1 cellular context compared by ENCODE assay signal in the genomic region with DNA sequence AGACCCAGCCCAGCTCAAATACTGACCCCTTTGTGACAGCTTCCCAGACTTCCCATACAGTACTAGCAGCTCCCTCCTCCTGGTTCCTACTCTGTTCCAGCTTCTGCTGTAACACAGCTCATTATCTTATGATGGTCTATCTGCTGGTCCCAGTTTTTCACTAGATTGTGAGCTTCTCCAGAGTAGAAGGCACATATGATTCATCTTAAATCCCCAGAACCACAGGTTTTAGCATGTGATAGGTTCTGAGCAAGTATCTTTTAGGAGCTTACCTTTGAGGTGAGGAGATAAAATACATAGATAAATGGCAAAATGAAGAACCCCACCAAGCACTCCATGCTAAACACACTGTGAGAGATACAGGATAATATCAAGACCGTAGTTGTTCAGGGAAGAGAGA.
A peak's percentile ranks its signal among the peaks of the same experiment; 100 is the strongest.
TF ChIP-seq lines count a peak whose summit lies in the region.

No MANE protein-coding gene starts in this region.

TF ChIP-seq in K562, 482 proteins besides CTCF, POLR2A, EP300 and RAD21:
- no peak for TF ChIP-seq MAFK (IDR thresholded peaks at IDR 0.05; ENCODE audit: low read length)
- no peak for TF ChIP-seq ETS2 (tag; IDR thresholded peaks at IDR 0.05; ENCODE audit: borderline replicate concordance, poor library complexity, severe bottlenecking)
- TF ChIP-seq, protein P1, sequence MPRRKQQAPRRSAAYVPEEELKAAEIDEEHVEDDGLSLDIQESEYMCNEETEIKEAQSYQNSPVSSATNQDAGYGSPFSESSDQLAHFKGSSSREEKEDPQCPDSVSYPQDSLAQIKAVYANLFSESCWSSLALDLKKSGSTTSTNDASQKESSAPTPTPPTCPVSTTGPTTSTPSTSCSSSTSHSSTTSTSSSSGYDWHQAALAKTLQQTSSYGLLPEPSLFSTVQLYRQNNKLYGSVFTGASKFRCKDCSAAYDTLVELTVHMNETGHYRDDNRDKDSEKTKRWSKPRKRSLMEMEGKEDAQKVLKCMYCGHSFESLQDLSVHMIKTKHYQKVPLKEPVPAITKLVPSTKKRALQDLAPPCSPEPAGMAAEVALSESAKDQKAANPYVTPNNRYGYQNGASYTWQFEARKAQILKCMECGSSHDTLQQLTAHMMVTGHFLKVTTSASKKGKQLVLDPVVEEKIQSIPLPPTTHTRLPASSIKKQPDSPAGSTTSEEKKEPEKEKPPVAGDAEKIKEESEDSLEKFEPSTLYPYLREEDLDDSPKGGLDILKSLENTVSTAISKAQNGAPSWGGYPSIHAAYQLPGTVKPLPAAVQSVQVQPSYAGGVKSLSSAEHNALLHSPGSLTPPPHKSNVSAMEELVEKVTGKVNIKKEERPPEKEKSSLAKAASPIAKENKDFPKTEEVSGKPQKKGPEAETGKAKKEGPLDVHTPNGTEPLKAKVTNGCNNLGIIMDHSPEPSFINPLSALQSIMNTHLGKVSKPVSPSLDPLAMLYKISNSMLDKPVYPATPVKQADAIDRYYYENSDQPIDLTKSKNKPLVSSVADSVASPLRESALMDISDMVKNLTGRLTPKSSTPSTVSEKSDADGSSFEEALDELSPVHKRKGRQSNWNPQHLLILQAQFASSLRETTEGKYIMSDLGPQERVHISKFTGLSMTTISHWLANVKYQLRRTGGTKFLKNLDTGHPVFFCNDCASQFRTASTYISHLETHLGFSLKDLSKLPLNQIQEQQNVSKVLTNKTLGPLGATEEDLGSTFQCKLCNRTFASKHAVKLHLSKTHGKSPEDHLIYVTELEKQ (CRISPR knock-in tag; IDR thresholded peaks at IDR 0.05) = no peak
- TF ChIP-seq ZNF311 (CRISPR knock-in tag; IDR thresholded peaks at IDR 0.05) = no peak
- TF ChIP-seq SUPT5H (IDR thresholded peaks at IDR 0.05) = no peak
- TF ChIP-seq ZNF282 (CRISPR knock-in tag; IDR thresholded peaks at IDR 0.05) = no peak
- TF ChIP-seq, protein P2, sequence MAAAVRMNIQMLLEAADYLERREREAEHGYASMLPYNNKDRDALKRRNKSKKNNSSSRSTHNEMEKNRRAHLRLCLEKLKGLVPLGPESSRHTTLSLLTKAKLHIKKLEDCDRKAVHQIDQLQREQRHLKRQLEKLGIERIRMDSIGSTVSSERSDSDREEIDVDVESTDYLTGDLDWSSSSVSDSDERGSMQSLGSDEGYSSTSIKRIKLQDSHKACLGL (CRISPR knock-in tag; IDR thresholded peaks at IDR 0.05; ENCODE audit: borderline replicate concordance, poor library complexity, severe bottlenecking) = no peak
- TF ChIP-seq FOXA1 (IDR thresholded peaks at IDR 0.05; ENCODE audit: borderline replicate concordance) = no peak
- TF ChIP-seq CBFA2T3 (IDR thresholded peaks at IDR 0.05) = peak; percentile 63
- TF ChIP-seq TEAD4 (IDR thresholded peaks at IDR 0.05; ENCODE audit: low read length) = peak; percentile 39; the same call in 1 of the 2 replicates
- no peak for TF ChIP-seq TEAD4 (CRISPR knock-in tag; IDR thresholded peaks at IDR 0.05; ENCODE audit: borderline replicate concordance)
- no peak for TF ChIP-seq RBBP5 (IDR thresholded peaks at IDR 0.05; ENCODE audit: borderline replicate concordance, insufficient read depth, low read length, poor library complexity, severe bottlenecking)
- no peak for TF ChIP-seq MCM7 (IDR thresholded peaks at IDR 0.05)
- peak; percentile 78 for TF ChIP-seq FOSL1 (tag; conservative IDR thresholded peaks at IDR 0.05)
- TF ChIP-seq TARDBP (IDR thresholded peaks at IDR 0.05) = no peak
- TF ChIP-seq, protein P3, sequence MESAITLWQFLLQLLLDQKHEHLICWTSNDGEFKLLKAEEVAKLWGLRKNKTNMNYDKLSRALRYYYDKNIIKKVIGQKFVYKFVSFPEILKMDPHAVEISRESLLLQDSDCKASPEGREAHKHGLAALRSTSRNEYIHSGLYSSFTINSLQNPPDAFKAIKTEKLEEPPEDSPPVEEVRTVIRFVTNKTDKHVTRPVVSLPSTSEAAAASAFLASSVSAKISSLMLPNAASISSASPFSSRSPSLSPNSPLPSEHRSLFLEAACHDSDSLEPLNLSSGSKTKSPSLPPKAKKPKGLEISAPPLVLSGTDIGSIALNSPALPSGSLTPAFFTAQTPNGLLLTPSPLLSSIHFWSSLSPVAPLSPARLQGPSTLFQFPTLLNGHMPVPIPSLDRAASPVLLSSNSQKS (CRISPR knock-in tag; IDR thresholded peaks at IDR 0.05) = no peak
- 0 out of 2 replicates have a peak, but pooled peaks have one; percentile 10 for TF ChIP-seq CBFA2T2 (conservative IDR thresholded peaks at IDR 0.05)
- TF ChIP-seq, protein P4, sequence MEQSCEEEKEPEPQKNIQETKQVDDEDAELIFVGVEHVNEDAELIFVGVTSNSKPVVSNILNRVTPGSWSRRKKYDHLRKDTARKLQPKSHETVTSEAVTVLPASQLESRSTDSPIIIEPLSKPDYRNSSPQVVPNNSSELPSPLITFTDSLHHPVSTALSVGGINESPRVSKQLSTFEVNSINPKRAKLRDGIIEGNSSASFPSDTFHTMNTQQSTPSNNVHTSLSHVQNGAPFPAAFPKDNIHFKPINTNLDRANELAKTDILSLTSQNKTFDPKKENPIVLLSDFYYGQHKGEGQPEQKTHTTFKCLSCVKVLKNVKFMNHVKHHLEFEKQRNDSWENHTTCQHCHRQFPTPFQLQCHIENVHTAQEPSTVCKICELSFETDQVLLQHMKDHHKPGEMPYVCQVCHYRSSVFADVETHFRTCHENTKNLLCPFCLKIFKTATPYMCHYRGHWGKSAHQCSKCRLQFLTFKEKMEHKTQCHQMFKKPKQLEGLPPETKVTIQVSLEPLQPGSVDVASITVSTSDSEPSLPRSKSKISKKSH (CRISPR knock-in tag; IDR thresholded peaks at IDR 0.05) = no peak
- no peak for TF ChIP-seq CTBP1 (IDR thresholded peaks at IDR 0.05; ENCODE audit: borderline replicate concordance)
- no peak for TF ChIP-seq KLF13 (tag; IDR thresholded peaks at IDR 0.05; ENCODE audit: borderline replicate concordance, low read depth)
- TF ChIP-seq TAF9B (IDR thresholded peaks at IDR 0.05; ENCODE audit: partially characterized antibody) = no peak
- no peak for TF ChIP-seq MYBL2 (IDR thresholded peaks at IDR 0.05; ENCODE audit: low read depth)
- no peak for TF ChIP-seq MYBL2 (CRISPR knock-in tag; IDR thresholded peaks at IDR 0.05; ENCODE audit: borderline replicate concordance)
- TF ChIP-seq POLR2G (IDR thresholded peaks at IDR 0.05; ENCODE audit: low read depth, low read length) = no peak
- no peak for TF ChIP-seq FOXJ2 (tag; IDR thresholded peaks at IDR 0.05)
- TF ChIP-seq NFRKB (IDR thresholded peaks at IDR 0.05; ENCODE audit: low read depth) = no peak
- TF ChIP-seq MIER1 (IDR thresholded peaks at IDR 0.05; ENCODE audit: low read depth) = no peak
- no peak for TF ChIP-seq ZNF134 (CRISPR knock-in tag; conservative IDR thresholded peaks at IDR 0.05)
- TF ChIP-seq, protein P5, sequence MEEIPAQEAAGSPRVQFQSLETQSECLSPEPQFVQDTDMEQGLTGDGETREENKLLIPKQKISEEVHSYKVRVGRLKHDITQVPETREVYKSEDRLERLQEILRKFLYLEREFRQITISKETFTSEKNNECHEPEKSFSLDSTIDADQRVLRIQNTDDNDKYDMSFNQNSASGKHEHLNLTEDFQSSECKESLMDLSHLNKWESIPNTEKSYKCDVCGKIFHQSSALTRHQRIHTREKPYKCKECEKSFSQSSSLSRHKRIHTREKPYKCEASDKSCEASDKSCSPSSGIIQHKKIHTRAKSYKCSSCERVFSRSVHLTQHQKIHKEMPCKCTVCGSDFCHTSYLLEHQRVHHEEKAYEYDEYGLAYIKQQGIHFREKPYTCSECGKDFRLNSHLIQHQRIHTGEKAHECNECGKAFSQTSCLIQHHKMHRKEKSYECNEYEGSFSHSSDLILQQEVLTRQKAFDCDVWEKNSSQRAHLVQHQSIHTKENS (CRISPR knock-in tag; IDR thresholded peaks at IDR 0.05) = no peak
- TF ChIP-seq SRF (CRISPR knock-in tag; IDR thresholded peaks at IDR 0.05) = no peak
- no peak for TF ChIP-seq POLR2H (tag; IDR thresholded peaks at IDR 0.05; ENCODE audit: low read depth)
- no peak for TF ChIP-seq U2AF1 (optimal IDR thresholded peaks at IDR 0.05; ENCODE audit: low read depth, low read length)
- TF ChIP-seq, protein P6, sequence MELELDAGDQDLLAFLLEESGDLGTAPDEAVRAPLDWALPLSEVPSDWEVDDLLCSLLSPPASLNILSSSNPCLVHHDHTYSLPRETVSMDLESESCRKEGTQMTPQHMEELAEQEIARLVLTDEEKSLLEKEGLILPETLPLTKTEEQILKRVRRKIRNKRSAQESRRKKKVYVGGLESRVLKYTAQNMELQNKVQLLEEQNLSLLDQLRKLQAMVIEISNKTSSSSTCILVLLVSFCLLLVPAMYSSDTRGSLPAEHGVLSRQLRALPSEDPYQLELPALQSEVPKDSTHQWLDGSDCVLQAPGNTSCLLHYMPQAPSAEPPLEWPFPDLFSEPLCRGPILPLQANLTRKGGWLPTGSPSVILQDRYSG (tag; conservative IDR thresholded peaks at IDR 0.05; ENCODE audit: low read depth) = no peak
- no peak for TF ChIP-seq ATF1 (CRISPR knock-in tag; IDR thresholded peaks at IDR 0.05)
- no peak for TF ChIP-seq ATF1 (tag; IDR thresholded peaks at IDR 0.05)
- peak; percentile 14; the same call in 1 of the 2 replicates for TF ChIP-seq TCF3 (CRISPR knock-in tag; IDR thresholded peaks at IDR 0.05)
- TF ChIP-seq SRSF1 (IDR thresholded peaks at IDR 0.05; ENCODE audit: low read depth, low read length) = no peak
- TF ChIP-seq, protein P7, sequence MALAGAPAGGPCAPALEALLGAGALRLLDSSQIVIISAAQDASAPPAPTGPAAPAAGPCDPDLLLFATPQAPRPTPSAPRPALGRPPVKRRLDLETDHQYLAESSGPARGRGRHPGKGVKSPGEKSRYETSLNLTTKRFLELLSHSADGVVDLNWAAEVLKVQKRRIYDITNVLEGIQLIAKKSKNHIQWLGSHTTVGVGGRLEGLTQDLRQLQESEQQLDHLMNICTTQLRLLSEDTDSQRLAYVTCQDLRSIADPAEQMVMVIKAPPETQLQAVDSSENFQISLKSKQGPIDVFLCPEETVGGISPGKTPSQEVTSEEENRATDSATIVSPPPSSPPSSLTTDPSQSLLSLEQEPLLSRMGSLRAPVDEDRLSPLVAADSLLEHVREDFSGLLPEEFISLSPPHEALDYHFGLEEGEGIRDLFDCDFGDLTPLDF (CRISPR knock-in tag; IDR thresholded peaks at IDR 0.05) = no peak
- no peak for TF ChIP-seq ZNF436 (CRISPR knock-in tag; IDR thresholded peaks at IDR 0.05)
- TF ChIP-seq KDM5B (IDR thresholded peaks at IDR 0.05; ENCODE audit: insufficient replicate concordance, low read depth, low read length) = no peak
